ENCODE assay signal across 25 cellular contexts in genomic region chr6:168181316-168181715, GRCh38.
"Had no signal": no experiment of that assay in that cellular context is flagged by ENCODE, and none has a peak within 500 bp of the region (broad histone marks: within the 10 kb centered on the region; RNA-seq: fewer than 3 reads in every experiment).

No MANE protein-coding gene starts in this region.

- H3K27me3 ChIP-seq: brain microvascular endothelial cell, cardiac muscle cell had no signal

- ATAC-seq: activated CD8-positive, alpha-beta T cell treated with anti-CD3 and anti-CD28 coated beads, Interleukin-2, amount 10 ng/mL, durations not matched to agents 7 days and 5 days; activated T-cell treated with anti-CD3 and anti-CD28 coated beads, Interleukin-2, amount 50 U/mL, for 72 hours; Panc1 had no signal

- DNase-seq: activated CD4-positive, alpha-beta T cell treated with anti-CD3 and anti-CD28 coated beads for 48 hours; activated CD4-positive, alpha-beta T cell treated with anti-CD3 and anti-CD28 coated beads, Interleukin-2, amount 50 U/mL, for 4 hours; activated CD4-positive, CD25-positive, alpha-beta regulatory T cell treated with anti-CD3 and anti-CD28 coated beads, Interleukin-2, amount 50 U/mL, for 72 hours; activated CD8-positive, alpha-beta T cell treated with anti-CD3 and anti-CD28 coated beads, Interleukin-2, amount 10 ng/mL, durations not matched to agents 7 days and 5 days; activated gamma-delta T cell treated with Interleukin-2 at 50 U/mL for 16 hours; activated naive CD4-positive, alpha-beta T cell treated with anti-CD3 and anti-CD28 coated beads, Interleukin-2, amount 10 ng/mL, durations not matched to agents 7 days and 5 days; activated naive CD8-positive, alpha-beta T cell treated with anti-CD3 and anti-CD28 coated beads for 36 hours; activated T-cell treated with anti-CD3 and anti-CD28 coated beads, Interleukin-2, amount 50 U/mL, for 72 hours; brain microvascular endothelial cell; cerebellar nuclear complex; MV-4-11; NCI-H1092 treated with DMSO at 0.1 percent for 48 hours; NCI-H1417 treated with DMSO at 0.1 percent for 48 hours; NCI-H1694; NCI-H2029 treated with DMSO at 0.1 percent for 48 hours; NCI-H345; NCI-H510A; NCI-H69; NK-92 treated with Interleukin-12 subunit alpha and Interleukin-12 subunit beta, amount 100 ng/mL, for 24 hours; OCI-M1; SHP77; T-helper 9 cell had no signal

- H3K27ac ChIP-seq: brain microvascular endothelial cell, cardiac muscle cell, RWPE1 had no signal

- H3K36me3 ChIP-seq: brain microvascular endothelial cell, cardiac muscle cell had no signal

- H3K4me3 ChIP-seq: cardiac muscle cell had no signal
